ENCODE assay signal across 27 cellular contexts in the genomic region with DNA sequence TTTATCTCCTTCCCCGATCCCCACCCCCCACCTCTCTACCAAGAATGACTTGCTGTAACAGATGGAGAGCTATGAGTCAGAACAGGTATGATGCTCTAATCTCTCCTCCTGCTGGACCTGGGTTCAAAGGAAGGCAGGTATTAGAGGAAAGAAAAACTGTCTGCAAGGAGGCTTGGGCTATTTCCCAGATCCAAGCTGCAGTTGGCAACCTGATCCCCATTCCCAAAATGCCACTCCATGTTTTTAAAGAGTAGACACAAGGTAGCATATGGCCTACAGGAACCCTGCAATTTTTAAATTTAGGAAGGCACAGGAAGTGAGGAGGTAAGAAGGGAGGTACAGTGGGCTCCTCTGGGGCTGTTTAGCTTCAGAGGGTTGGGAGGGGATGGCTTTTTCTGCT. TPM values are rescaled to one million over a fixed set of nuclear protein-coding genes. Genes with fewer than 3 reads are reported as not detected.
"Had no signal": no experiment of that assay in that cellular context is flagged by ENCODE, and none has a peak within 500 bp of the region (broad histone marks: within the 10 kb centered on the region; RNA-seq: fewer than 3 reads in every experiment).

No MANE protein-coding gene starts in this region.

- H3K36me3 ChIP-seq: adrenal gland, ascending aorta, brain microvascular endothelial cell, colonic mucosa, esophagus squamous epithelium, gastroesophageal sphincter, heart left ventricle, stomach, suprapubic skin, tibial nerve had no signal

- H3K27ac ChIP-seq: adrenal gland, ascending aorta, brain microvascular endothelial cell, colonic mucosa, esophagus squamous epithelium, gastroesophageal sphincter, heart left ventricle, parathyroid adenoma, stomach, suprapubic skin, tibial nerve, VCaP had no signal

- H3K27me3 ChIP-seq: ascending aorta, brain microvascular endothelial cell, colonic mucosa, tibial nerve had no signal

- H3K4me1 ChIP-seq: adrenal gland, ascending aorta, colonic mucosa, esophagus squamous epithelium, gastroesophageal sphincter, heart left ventricle, parathyroid adenoma, stomach, suprapubic skin, tibial nerve had no signal

- DNase-seq: activated CD4-positive, alpha-beta T cell treated with anti-CD3 and anti-CD28 coated beads for 1 hour; activated gamma-delta T cell treated with Interleukin-2 at 50 U/mL for 16 hours; activated T-cell treated with anti-CD3 and anti-CD28 coated beads, Interleukin-2, amount 50 U/mL, for 1 hour; adrenal gland; brain microvascular endothelial cell; colonic mucosa; endodermal cell; esophagus squamous epithelium; heart left ventricle; left colon; mesenchymal stem cell; nephron progenitor cell; small intestine; stimulated activated CD4-positive, alpha-beta T cell treated with anti-CD3 and anti-CD28 coated beads, Interleukin-2, amount 100 ng/mL, for 24 hours; stomach; T-helper 2 cell had no signal

- ATAC-seq: activated naive CD4-positive, alpha-beta T cell treated with anti-CD3 and anti-CD28 coated beads, Interleukin-2, amount 50 U/mL, for 72 hours; gastroesophageal sphincter; heart left ventricle; left colon; sciatic nerve; stimulated activated memory B cell treated with anti-CD40 and anti-IgM and Interleukin-4, amounts not matched to agents 10 μg/mL and 1 μg/mL and 100 μg/mL, for 72 hours had no signal

- H3K9me3 ChIP-seq: adrenal gland, ascending aorta, colonic mucosa, esophagus squamous epithelium had no signal

- H3K4me3 ChIP-seq: adrenal gland, ascending aorta, colonic mucosa, esophagus squamous epithelium, gastroesophageal sphincter, heart left ventricle, stomach, suprapubic skin, tibial nerve had no signal

RNA-seq across cellular contexts. Expression of a gene that starts 33.0 kb away (rescaled TPM):
- total RNA-seq: activated naive CD4-positive, alpha-beta T cell treated with anti-CD3 and anti-CD28 coated beads, Interleukin-2, amount 50 U/mL, for 72 hours; ascending aorta; esophagus squamous epithelium; left colon; mononuclear cell; myocyte; suprapubic skin; tibial nerve had no signal
